In genomic region chr11:10743354-10744035, GRCh38 we compare ENCODE assay signal across 10 cellular contexts. TPM values are rescaled to one million over a fixed set of nuclear protein-coding genes. Genes with fewer than 3 reads are reported as not detected.
A peak's percentile ranks its signal among the peaks of the same experiment; 100 is the strongest.
DNase-seq lines count a peak whose midpoint lies in the region; ATAC-seq, FAIRE-seq and TF ChIP-seq lines count a peak whose summit lies in the region.
"Had no signal": no experiment of that assay in that cellular context is flagged by ENCODE, and none has a peak within 500 bp of the region (broad histone marks: within the 10 kb centered on the region; RNA-seq: fewer than 3 reads in every experiment).

No MANE protein-coding gene starts in this region.

- H3K27me3 Mint-ChIP-seq in activated CD8-positive, alpha-beta memory T cell treated with anti-CD3 and anti-CD28 coated beads, Interleukin-2, amount 10 ng/mL, durations not matched to agents 7 days and 5 days = peaks cover 3% of the 10 kb centered on the region

- intact Hi-C loops in mucosa of descending colon (cut with DNase I, micrococcal nuclease) = no loop called here

- no peaks in the 10 kb centered on the region for H3K27me3 ChIP-seq in MG63
- H3K27me3 ChIP-seq: cardiac muscle cell had no signal

- H3K4me3 ChIP-seq in mucosa of descending colon (no peak overlapping the region), MG63 (no peak overlapping the region)
- H3K4me3 ChIP-seq: cardiac muscle cell had no signal

- no peaks in the 10 kb centered on the region for H3K36me3 Mint-ChIP-seq in activated CD8-positive, alpha-beta memory T cell treated with anti-CD3 and anti-CD28 coated beads, Interleukin-2, amount 10 ng/mL, durations not matched to agents 7 days and 5 days

- peaks cover 24% of the 10 kb centered on the region for H3K4me1 ChIP-seq in mucosa of descending colon (ENCODE audit: low read depth)

- H3K9me3 Mint-ChIP-seq in activated CD8-positive, alpha-beta memory T cell treated with anti-CD3 and anti-CD28 coated beads, Interleukin-2, amount 10 ng/mL, durations not matched to agents 7 days and 5 days (ENCODE audit: low read depth) = no peaks in the 10 kb centered on the region

- H3K4me1 Mint-ChIP-seq in activated CD8-positive, alpha-beta memory T cell treated with anti-CD3 and anti-CD28 coated beads, Interleukin-2, amount 10 ng/mL, durations not matched to agents 7 days and 5 days = peaks cover 36% of the 10 kb centered on the region

- H3K36me3 ChIP-seq in mucosa of descending colon (ENCODE audit: low read depth) (no peaks in the 10 kb centered on the region), MG63 (no peaks in the 10 kb centered on the region)
- H3K36me3 ChIP-seq: cardiac muscle cell had no signal

- ATAC-seq in HG03354 (IDR thresholded peaks at IDR 0.05; ENCODE audit: poor library complexity, severe bottlenecking, unreplicated experiment) (peak; percentile 39), mucosa of descending colon (peak; percentile 79), GM21390 (IDR thresholded peaks at IDR 0.05; ENCODE audit: unreplicated experiment) (no peak), left lobe of liver (no peak)
- peak; percentile 34 for ATAC-seq in activated CD8-positive, alpha-beta memory T cell treated with anti-CD3 and anti-CD28 coated beads, Interleukin-2, amount 10 ng/mL, durations not matched to agents 7 days and 5 days

- no peak for TF ChIP-seq CTCF in mucosa of descending colon (IDR thresholded peaks at IDR 0.05)

- CTCF ChIA-PET in activated CD8-positive, alpha-beta memory T cell treated with anti-CD3 and anti-CD28 coated beads, Interleukin-2, amount 10 ng/mL, durations not matched to agents 7 days and 5 days (lab: Charles Lee) = interaction anchor here (8.4 kb wide), 1 partner anchor 329 kb away, joined by 60 read pairs; no protein-coding TSS in a partner anchor

- H3K4me3 Mint-ChIP-seq in activated CD8-positive, alpha-beta memory T cell treated with anti-CD3 and anti-CD28 coated beads, Interleukin-2, amount 10 ng/mL, durations not matched to agents 7 days and 5 days = peak overlapping the region; percentile 50

- peak; percentile 66 for DNase-seq in GDM1 (lab: John Stamatoyannopoulos, UW)
- peak; percentile 78 for DNase-seq in activated CD8-positive, alpha-beta memory T cell treated with anti-CD3 and anti-CD28 coated beads, Interleukin-2, amount 10 ng/mL, durations not matched to agents 7 days and 5 days
- peak; percentile 58 to 70 (median 62) for DNase-seq in mucosa of descending colon
- DNase-seq in RCC 7860 (ENCODE audit: low spot score) = no peak
- no peak for DNase-seq in left lobe of liver (ENCODE audit: low spot score)
- no peak for DNase-seq in MG63
- DNase-seq: DMS 273 treated with DMSO at 0.1 percent for 48 hours had no signal

- peak overlapping the region; percentile 79 for H3K27ac Mint-ChIP-seq in activated CD8-positive, alpha-beta memory T cell treated with anti-CD3 and anti-CD28 coated beads, Interleukin-2, amount 10 ng/mL, durations not matched to agents 7 days and 5 days

- no peak for FAIRE-seq in RCC 7860 (lab: Jason Lieb, UNC)

- H3K9me3 ChIP-seq in mucosa of descending colon (no peaks in the 10 kb centered on the region), MG63 (no peaks in the 10 kb centered on the region)

RNA-seq across cellular contexts. Expression of gene CTR9, which starts 7.6 kb away (rescaled TPM):
- total RNA-seq in activated CD8-positive, alpha-beta memory T cell treated with anti-CD3 and anti-CD28 coated beads, Interleukin-2, amount 10 ng/mL, durations not matched to agents 7 days and 5 days = 10 to 100 TPM; 33.9 to 44.6 TPM
- total RNA-seq in mucosa of descending colon (10 to 100 TPM; 27.1 to 30.9 (median 27.4) TPM), left lobe of liver (16.1 TPM)
- total RNA-seq in MG63 (2014; rRNA removed; shearing (Covaris generic); ENCODE audit: low replicate concordance) = 7.6 and 7.8 TPM in 2 replicates

RNA-seq across cellular contexts. Expression of gene IRAG1, which starts 49.9 kb away (rescaled TPM):
- not detected for total RNA-seq in activated CD8-positive, alpha-beta memory T cell treated with anti-CD3 and anti-CD28 coated beads, Interleukin-2, amount 10 ng/mL, durations not matched to agents 7 days and 5 days
- 100 to 1,000 TPM in 1 of 3 donors, 10 to 100 TPM in 1, 1 to 10 TPM in 1; 7.5 to 134 (median 15.4) TPM for total RNA-seq in mucosa of descending colon
- 0.53 TPM for total RNA-seq in left lobe of liver
- total RNA-seq in MG63 (2014; rRNA removed; shearing (Covaris generic); ENCODE audit: low replicate concordance) = not detected in 2 replicates

Comparison
In these comparisons a context has a peak if more than half of its experiments do, and no peak if none do; other contexts are left out.
1. DNase-seq: peak in GDM1 (single experiment), activated CD8-positive, alpha-beta memory T cell treated with anti-CD3 and anti-CD28 coated beads, Interleukin-2, amount 10 ng/mL, durations not matched to agents 7 days and 5 days (single experiment) and mucosa of descending colon (3 of 3); none in RCC 7860 (single experiment), left lobe of liver (single experiment) and MG63 (single experiment).
2. ATAC-seq: peak in HG03354 (single experiment), activated CD8-positive, alpha-beta memory T cell treated with anti-CD3 and anti-CD28 coated beads, Interleukin-2, amount 10 ng/mL, durations not matched to agents 7 days and 5 days (single experiment) and mucosa of descending colon (single experiment); none in GM21390 (single experiment) and left lobe of liver (single experiment).